ENCODE assay signal across 1 cellular context in the genomic region with DNA sequence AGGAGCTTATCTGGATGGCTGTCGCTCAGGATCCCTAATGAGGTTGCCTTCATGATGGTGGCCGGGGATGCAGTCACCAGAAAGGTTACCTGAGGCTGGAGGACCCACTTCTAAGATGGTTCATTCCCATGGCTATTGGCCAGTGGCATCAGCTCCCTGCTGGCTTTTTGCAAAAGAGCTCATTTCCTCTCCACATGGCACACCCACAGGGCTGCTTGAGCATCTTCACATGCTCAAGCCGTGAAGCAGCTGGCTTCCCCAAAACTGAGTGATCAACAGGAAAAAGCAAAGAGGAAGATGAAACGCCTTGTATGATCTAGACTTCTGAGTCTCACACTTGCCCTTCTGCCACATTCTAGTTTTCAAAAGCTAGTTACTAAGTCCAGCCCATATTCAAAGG.
TF ChIP-seq lines count a peak whose summit lies in the region.

No MANE protein-coding gene starts in this region.

TF ChIP-seq in IMR-90, 13 proteins besides CTCF, POLR2A, EP300 and RAD21 (continued from another document):
- TF ChIP-seq, protein P1, sequence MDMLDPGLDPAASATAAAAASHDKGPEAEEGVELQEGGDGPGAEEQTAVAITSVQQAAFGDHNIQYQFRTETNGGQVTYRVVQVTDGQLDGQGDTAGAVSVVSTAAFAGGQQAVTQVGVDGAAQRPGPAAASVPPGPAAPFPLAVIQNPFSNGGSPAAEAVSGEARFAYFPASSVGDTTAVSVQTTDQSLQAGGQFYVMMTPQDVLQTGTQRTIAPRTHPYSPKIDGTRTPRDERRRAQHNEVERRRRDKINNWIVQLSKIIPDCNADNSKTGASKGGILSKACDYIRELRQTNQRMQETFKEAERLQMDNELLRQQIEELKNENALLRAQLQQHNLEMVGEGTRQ (IDR thresholded peaks at IDR 0.05; ENCODE audit: low read depth, low read length): no peak
- TF ChIP-seq SMC3 (IDR thresholded peaks at IDR 0.05; ENCODE audit: low read depth, low read length) (no peak), MXI1 (IDR thresholded peaks at IDR 0.05; ENCODE audit: borderline replicate concordance, low read depth, low read length) (no peak), NFE2L2 (IDR thresholded peaks at IDR 0.05; ENCODE audit: low read depth, low read length) (no peak), RFX5 (IDR thresholded peaks at IDR 0.05; ENCODE audit: low read depth, low read length) (no peak), MAFK (IDR thresholded peaks at IDR 0.05; ENCODE audit: low read depth, low read length) (no peak), FOS (IDR thresholded peaks at IDR 0.05; ENCODE audit: low read depth, low read length) (no peak)
